19 cellular contexts compared by ENCODE assay signal in the genomic region with DNA sequence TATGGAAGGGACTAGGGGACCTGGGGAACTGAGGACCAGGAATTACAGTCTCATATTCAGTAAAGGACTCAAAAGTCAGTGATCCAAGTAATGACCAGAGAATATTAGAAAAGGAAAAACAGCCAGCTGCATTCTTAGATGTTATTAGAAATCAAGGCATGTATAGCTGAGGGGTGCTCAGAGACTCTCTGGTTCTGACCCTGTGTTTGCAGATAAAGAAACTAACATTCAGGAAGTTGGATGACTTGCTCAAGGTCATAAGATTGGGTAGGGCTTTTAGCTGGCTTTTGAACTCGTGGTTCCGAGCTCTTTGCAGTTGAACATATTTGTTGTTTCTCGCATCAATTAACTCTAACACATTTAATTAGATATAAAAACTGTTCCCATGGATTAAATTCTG.
A peak's percentile ranks its signal among the peaks of the same experiment; 100 is the strongest.
DNase-seq lines count a peak whose midpoint lies in the region; ATAC-seq and TF ChIP-seq lines count a peak whose summit lies in the region.
"Had no signal": no experiment of that assay in that cellular context is flagged by ENCODE, and none has a peak within 500 bp of the region (broad histone marks: within the 10 kb centered on the region; RNA-seq: fewer than 3 reads in every experiment).

No MANE protein-coding gene starts in this region.

- H3K4me1 ChIP-seq in Loucy (ENCODE audit: insufficient read depth, low read length, poor library complexity, severe bottlenecking) = peaks cover 13% of the 10 kb centered on the region
- H3K4me1 ChIP-seq in spleen = peaks cover 32 to 54% (median 42%) of the 10 kb centered on the region in 6 donors

- no peaks in the 10 kb centered on the region for H3K9me3 ChIP-seq in Loucy (ENCODE audit: insufficient read depth, low read depth, low read length)
- peaks cover 0 to 20% (median 16%) of the 10 kb centered on the region in 8 donors for H3K9me3 ChIP-seq in spleen
- H3K9me3 ChIP-seq: adrenal gland had no signal

- 49 to 63% (median 52%) methylated on average over 3 of the region's 3 CpGs for whole genome bisulfite sequencing in spleen, 5 donors

- no peak for ATAC-seq in activated T-cell treated with anti-CD3 and anti-CD28 coated beads, Interleukin-2, amount 50 U/mL, for 72 hours (replicated peaks in 1 of 2)
- no peak for ATAC-seq in HG02610 (IDR thresholded peaks at IDR 0.05; ENCODE audit: unreplicated experiment)
- no peak for ATAC-seq in GM19455 (IDR thresholded peaks at IDR 0.05; ENCODE audit: unreplicated experiment)
- ATAC-seq: heart right ventricle had no signal

- no peak for TF ChIP-seq POLR2A in spleen (IDR thresholded peaks at IDR 0.05)

- no peaks in the 10 kb centered on the region for H3K27me3 Mint-ChIP-seq in activated T-cell treated with anti-CD3 and anti-CD28 coated beads, Interleukin-2, amount 50 U/mL, for 72 hours (ENCODE audit: low read depth)
- H3K27me3 Mint-ChIP-seq: type B pancreatic cell had no signal

- no peak overlapping the region for H3K9ac ChIP-seq in Loucy (ENCODE audit: low read depth, low read length, poor library complexity, severe bottlenecking)

- H3K27me3 ChIP-seq in Loucy (ENCODE audit: insufficient read depth, low read length, poor library complexity, severe bottlenecking) (no peaks in the 10 kb centered on the region), spleen (replicated peaks in 1 of 7) (no peaks in the 10 kb centered on the region)
- H3K27me3 ChIP-seq: adrenal gland, heart right ventricle had no signal

- H3K79me2 ChIP-seq in Loucy (ENCODE audit: insufficient read depth, low read length) = no peaks in the 10 kb centered on the region

- peaks cover 13 to 26% of the 10 kb centered on the region in 2 donors for H3K36me3 Mint-ChIP-seq in activated T-cell treated with anti-CD3 and anti-CD28 coated beads, Interleukin-2, amount 50 U/mL, for 72 hours (ENCODE audit: insufficient read depth in 2 of 2)
- H3K36me3 Mint-ChIP-seq: type B pancreatic cell had no signal

- H3K36me3 ChIP-seq in Loucy (ENCODE audit: insufficient read depth, low read length) (no peaks in the 10 kb centered on the region), spleen (no peaks in the 10 kb centered on the region)
- H3K36me3 ChIP-seq: adrenal gland, HAP-1, heart right ventricle had no signal

- intact Hi-C loops in spleen (cut with DNase I; ENCODE audit: low total_unique reads) = no loop called here

- H3K4me1 Mint-ChIP-seq in activated T-cell treated with anti-CD3 and anti-CD28 coated beads, Interleukin-2, amount 50 U/mL, for 72 hours (ENCODE audit: low read depth) = peaks cover 73% of the 10 kb centered on the region

- H3K4me3 Mint-ChIP-seq in activated T-cell treated with anti-CD3 and anti-CD28 coated beads, Interleukin-2, amount 50 U/mL, for 72 hours = peak overlapping the region; percentile 83 to 88
- H3K4me3 Mint-ChIP-seq: type B pancreatic cell had no signal

- H3K9me3 Mint-ChIP-seq in activated T-cell treated with anti-CD3 and anti-CD28 coated beads, Interleukin-2, amount 50 U/mL, for 72 hours = peaks cover 8 to 11% of the 10 kb centered on the region in 2 donors

- peak overlapping the region in 6 of 8 donors; percentile 11 to 87 (median 66) for H3K27ac ChIP-seq in spleen
- H3K27ac ChIP-seq: adrenal gland had no signal

- no peaks in the 10 kb centered on the region for H3F3A ChIP-seq in Loucy (ENCODE audit: low read depth)

- TF ChIP-seq CTCF in Loucy (conservative IDR thresholded peaks at IDR 0.05; ENCODE audit: low read length) (no peak), spleen (IDR thresholded peaks at IDR 0.05 in 8 of 11, conservative IDR thresholded peaks at IDR 0.05 in 3 of 11) (no peak), foreskin fibroblast (IDR thresholded peaks at IDR 0.05; ENCODE audit: low read depth, low read length) (no peak)

- H4K20me1 ChIP-seq in Loucy (ENCODE audit: insufficient read depth, low read length, poor library complexity, severe bottlenecking) = no peaks in the 10 kb centered on the region

- peak; percentile 18 for DNase-seq in activated CD8-positive, alpha-beta memory T cell treated with anti-CD3 and anti-CD28 coated beads, Interleukin-2, amount 50 U/mL, for 48 hours
- no peak for DNase-seq in activated CD8-positive, alpha-beta memory T cell treated with anti-CD3 and anti-CD28 coated beads, Interleukin-2, amount 50 U/mL, for 4 hours
- DNase-seq in activated T-cell treated with anti-CD3 and anti-CD28 coated beads, Interleukin-2, amount 50 U/mL, for 72 hours = no peak
- no peak for DNase-seq in spleen
- no peak for DNase-seq in foreskin fibroblast
- DNase-seq: caudate nucleus; effector CD4-positive, alpha-beta T cell; heart right ventricle; kidney; NCI-H1105; NK-92 treated with Interleukin-12 subunit alpha and Interleukin-12 subunit beta, amount 100 ng/mL, for 24 hours; occipital lobe; stimulated activated CD4-positive, alpha-beta T cell treated with anti-CD3 and anti-CD28 coated beads, Interleukin-4, amount 100 ng/mL, for 4 hours had no signal

- no peak overlapping the region for H3K4me2 ChIP-seq in Loucy (ENCODE audit: low read depth, low read length, poor library complexity, severe bottlenecking)

- H3K27ac Mint-ChIP-seq in activated T-cell treated with anti-CD3 and anti-CD28 coated beads, Interleukin-2, amount 50 U/mL, for 72 hours = peak overlapping the region; percentile 85
- H3K27ac Mint-ChIP-seq: type B pancreatic cell had no signal

- H3K4me3 ChIP-seq in Loucy (ENCODE audit: low read length, poor library complexity, severe bottlenecking) (no peak overlapping the region), spleen (no peak overlapping the region), foreskin fibroblast (ENCODE audit: low read depth in 1 of 2, low read length in 2 of 2) (no peak overlapping the region)
- H3K4me3 ChIP-seq: adrenal gland, HAP-1, heart right ventricle had no signal

- H2AFZ ChIP-seq in Loucy (ENCODE audit: low read length) = peak overlapping the region; percentile 31; the same call in 1 of the 2 replicates

- H3K9me2 ChIP-seq in Loucy (replicated peaks; ENCODE audit: low read depth, low read length) = no peaks in the 10 kb centered on the region
